1 cellular context compared by ENCODE assay signal in genomic region chr1:247216246-247216645, GRCh38.
TF ChIP-seq lines count a peak whose summit lies in the region.

No MANE protein-coding gene starts in this region.

TF ChIP-seq in SK-N-SH treated with all-trans-retinoic acid at 6 μM for 48 hours, 23 proteins besides CTCF, POLR2A, EP300 and RAD21:
- no peak for TF ChIP-seq CSDC2 (CRISPR knock-in tag; IDR thresholded peaks at IDR 0.05)
- no peak for TF ChIP-seq CREB5 (CRISPR knock-in tag; IDR thresholded peaks at IDR 0.05; ENCODE audit: low read depth)
- TF ChIP-seq ZNF8 (CRISPR knock-in tag; IDR thresholded peaks at IDR 0.05), result no peak
- TF ChIP-seq ZFP3 (CRISPR knock-in tag; IDR thresholded peaks at IDR 0.05), result no peak
- TF ChIP-seq GLIS3 (CRISPR knock-in tag; IDR thresholded peaks at IDR 0.05), result no peak
- TF ChIP-seq ZNF70 (CRISPR knock-in tag; IDR thresholded peaks at IDR 0.05), result no peak
- no peak for TF ChIP-seq TCF4 (CRISPR knock-in tag; IDR thresholded peaks at IDR 0.05; ENCODE audit: borderline replicate concordance)
- TF ChIP-seq PATZ1 (CRISPR knock-in tag; IDR thresholded peaks at IDR 0.05; ENCODE audit: borderline replicate concordance), result no peak
- no peak for TF ChIP-seq PPARA (CRISPR knock-in tag; IDR thresholded peaks at IDR 0.05; ENCODE audit: borderline replicate concordance)
- TF ChIP-seq POU6F1 (CRISPR knock-in tag; IDR thresholded peaks at IDR 0.05; ENCODE audit: borderline replicate concordance, low read depth), result no peak
- no peak for TF ChIP-seq ISL1 (CRISPR knock-in tag; IDR thresholded peaks at IDR 0.05)
- no peak for TF ChIP-seq ARNTL (CRISPR knock-in tag; IDR thresholded peaks at IDR 0.05; ENCODE audit: borderline replicate concordance, low read depth)
- TF ChIP-seq SNAI2 (CRISPR knock-in tag; IDR thresholded peaks at IDR 0.05), result no peak
- no peak for TF ChIP-seq ZNF565 (CRISPR knock-in tag; conservative IDR thresholded peaks at IDR 0.05; ENCODE audit: low read depth)
